ENCODE assay signal across 26 cellular contexts in genomic region chr1:36542024-36542961, GRCh38. TPM values are rescaled to one million over a fixed set of nuclear protein-coding genes. Genes with fewer than 3 reads are reported as not detected.
DNase-seq lines count a peak whose midpoint lies in the region; TF ChIP-seq lines count a peak whose summit lies in the region.
"Had no signal": no experiment of that assay in that cellular context is flagged by ENCODE, and none has a peak within 500 bp of the region (broad histone marks: within the 10 kb centered on the region; RNA-seq: fewer than 3 reads in every experiment).

No MANE protein-coding gene starts in this region.

- TF ChIP-seq POLR2A in testis (IDR thresholded peaks at IDR 0.05), result no peak

- no TSS peak for BruUV-seq in PC-9 (replicated peaks; lab: Mats Ljungman, UMichigan)

- WGBS in testis, 2 donors, result 59 to 74% methylated on average over 13 of the region's 13 CpGs

- H2AFZ ChIP-seq in PC-9, result 0 out of 2 replicates have a peak overlapping the region, but pooled peaks have one; percentile 23

- intact Hi-C loops in PC-9 (cut with micrococcal nuclease; ENCODE audit: unreplicated experiment), result no loop called here
- intact Hi-C loops in testis (cut with DNase I; ENCODE audit: low total_unique reads), result no loop called here

- H3K9me3 ChIP-seq in PC-9 (ENCODE audit: insufficient read depth, low read depth) (no peaks in the 10 kb centered on the region; the same call in 1 of the 2 replicates), testis (no peaks in the 10 kb centered on the region)
- H3K9me3 ChIP-seq: body of pancreas, heart left ventricle, SJSA1 had no signal

- H3K36me3 ChIP-seq in PC-9 (ENCODE audit: low read depth), result no peaks in the 10 kb centered on the region
- no peaks in the 10 kb centered on the region for H3K36me3 ChIP-seq in testis (ENCODE audit: low read depth, missing control alignments)
- H3K36me3 ChIP-seq: heart left ventricle, SJSA1 had no signal

- no peaks in the 10 kb centered on the region for H3K9me2 ChIP-seq in PC-9 (ENCODE audit: insufficient read depth)

- H3K27ac ChIP-seq in PC-9 (no peak overlapping the region), testis (no peak overlapping the region)
- H3K27ac ChIP-seq: body of pancreas, heart left ventricle, SJSA1, skin epidermis had no signal

- no peaks in the 10 kb centered on the region for H4K20me1 ChIP-seq in PC-9 (ENCODE audit: insufficient read depth)

- H3K27me3 ChIP-seq in PC-9 (ENCODE audit: insufficient read depth, low read depth) (peaks cover 35% of the 10 kb centered on the region; the same call in 1 of the 2 replicates), testis (no peaks in the 10 kb centered on the region)
- H3K27me3 ChIP-seq: body of pancreas had no signal

- H3K4me2 ChIP-seq in PC-9, result peak overlapping the region; percentile 49

- peak; percentile 53 for DNase-seq in NCI-H345 (lab: John Stamatoyannopoulos, UW)
- DNase-seq in NCI-H345 treated with DMSO at 0.1 percent for 48 hours (lab: John Stamatoyannopoulos, UW; ENCODE audit: unreplicated experiment), result no peak
- DNase-seq in NCI-H2029 treated with DMSO at 0.1 percent for 48 hours (lab: John Stamatoyannopoulos, UW), result peak; percentile 82
- no peak for DNase-seq in PC-9
- DNase-seq in testis, result peak; percentile 1
- no peak for DNase-seq in HK-2 (ENCODE audit: unreplicated experiment)
- DNase-seq in kidney tubule cell (ENCODE audit: low spot score), result no peak
- no peak for DNase-seq in activated CD4-positive, alpha-beta T cell treated with anti-CD3 and anti-CD28 coated beads for 48 hours
- DNase-seq: ACHN; activated CD4-positive, CD25-positive, alpha-beta regulatory T cell treated with anti-CD3 and anti-CD28 coated beads, Interleukin-2, amount 50 U/mL, for 72 hours; body of pancreas; effector CD4-positive, alpha-beta T cell; erythroblast; heart left ventricle; left colon; mesenchymal stem cell; NCI-H1048; occipital lobe; stimulated activated CD4-positive, alpha-beta T cell treated with anti-CD3 and anti-CD28 coated beads, Interleukin-1b, Interleukin-23, amount 100 ng/mL, for 48 hours; T-cell had no signal

- H3K79me2 ChIP-seq in PC-9 (ENCODE audit: low read depth), result no peaks in the 10 kb centered on the region

- CTCF ChIA-PET in PC-9 (lab: Charles Lee), result no interaction called here

- H3K4me1 ChIP-seq in PC-9 (replicated peaks; ENCODE audit: insufficient read depth) (no peaks in the 10 kb centered on the region), testis (no peaks in the 10 kb centered on the region)
- H3K4me1 ChIP-seq: heart left ventricle, SJSA1 had no signal

- H3K4me3 ChIP-seq in PC-9, result no peak overlapping the region
- no peak overlapping the region for H3K4me3 ChIP-seq in testis
- H3K4me3 ChIP-seq: body of pancreas, heart left ventricle, SJSA1, skin epidermis had no signal

- H3F3A ChIP-seq in PC-9 (ENCODE audit: insufficient read depth, low read depth), result no peaks in the 10 kb centered on the region

- POLR2A ChIA-PET in PC-9 (lab: Charles Lee; ENCODE audit: unreplicated experiment), result no interaction called here

- TF ChIP-seq CTCF in PC-9 (conservative IDR thresholded peaks at IDR 0.05) (no peak), testis (IDR thresholded peaks at IDR 0.05) (no peak)

RNA-seq across cellular contexts. Expression of gene CSF3R, which starts 59.6 kb away (rescaled TPM):
- not detected in 2 replicates for total RNA-seq in PC-9 (2021)
- 1 to 10 TPM; 2.0 to 4.9 TPM for total RNA-seq in testis
- polyA plus RNA-seq in testis (ENCODE audit: insufficient read depth, low read depth, low replicate concordance), result 3.8 TPM
- total RNA-seq: Daoy, fibroblast of villous mesenchyme, myocyte, SJSA1 had no signal
- polyA plus RNA-seq: BJ had no signal

Comparison
In these comparisons a context has a peak if more than half of its experiments do, and no peak if none do; other contexts are left out.
1. DNase-seq: peak in NCI-H345 (single experiment), NCI-H2029 treated with DMSO at 0.1 percent for 48 hours (single experiment) and testis (single experiment); none in NCI-H345 treated with DMSO at 0.1 percent for 48 hours (single experiment), PC-9 (0 of 2), HK-2 (single experiment), kidney tubule cell (single experiment) and activated CD4-positive, alpha-beta T cell treated with anti-CD3 and anti-CD28 coated beads for 48 hours (single experiment).